Comparison of ENCODE assay signal across 2 cellular contexts in the genomic region with DNA sequence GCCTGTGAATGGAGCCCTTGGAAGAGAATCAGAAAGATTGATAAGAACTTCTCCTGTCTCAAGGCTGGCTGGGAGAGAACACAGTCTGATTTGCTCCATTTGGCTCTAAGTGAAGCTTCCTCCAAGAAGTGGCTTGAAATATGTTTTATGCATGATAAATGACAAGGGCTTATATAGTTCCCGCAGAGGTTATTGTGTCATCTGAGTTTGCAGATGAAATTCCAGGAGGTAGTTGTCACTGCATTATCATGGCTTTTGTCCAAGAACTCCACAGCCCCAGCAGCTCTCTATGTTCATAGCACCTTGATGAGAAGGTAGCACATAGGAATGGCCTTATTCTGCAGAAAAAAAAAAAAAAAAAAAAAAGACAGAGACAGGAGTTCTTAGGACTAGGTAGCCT.
TF ChIP-seq lines count a peak whose summit lies in the region.

No MANE protein-coding gene starts in this region.

TF ChIP-seq in IMR-90, 13 proteins besides CTCF, POLR2A, EP300 and RAD21:
- TF ChIP-seq FOS (IDR thresholded peaks at IDR 0.05; ENCODE audit: low read depth, low read length) (peak; percentile 56; the same call in 1 of the 2 replicates), RCOR1 (IDR thresholded peaks at IDR 0.05; ENCODE audit: insufficient replicate concordance, low read length) (no peak), MAFK (IDR thresholded peaks at IDR 0.05; ENCODE audit: low read depth, low read length) (no peak), CEBPB (IDR thresholded peaks at IDR 0.05; ENCODE audit: low read depth, low read length) (peak; percentile 55; the same call in 1 of the 2 replicates)

TF ChIP-seq in K562, 482 proteins besides CTCF, POLR2A, EP300 and RAD21:
- TF ChIP-seq IRF2 (CRISPR knock-in tag; IDR thresholded peaks at IDR 0.05) (no peak), HDAC6 (IDR thresholded peaks at IDR 0.05; ENCODE audit: low read depth, low read length) (no peak), RNF219 (CRISPR knock-in tag; IDR thresholded peaks at IDR 0.05) (no peak), MCM2 (IDR thresholded peaks at IDR 0.05; ENCODE audit: low read depth) (no peak), CBFA2T3 (IDR thresholded peaks at IDR 0.05) (peak; percentile 36), ZNF57 (CRISPR knock-in tag; IDR thresholded peaks at IDR 0.05) (no peak), GATAD2A (IDR thresholded peaks at IDR 0.05) (no peak), MAFF (IDR thresholded peaks at IDR 0.05; ENCODE audit: low read length) (no peak), ZNF589 (CRISPR knock-in tag; IDR thresholded peaks at IDR 0.05; ENCODE audit: low read depth) (no peak), PTTG1 (tag; IDR thresholded peaks at IDR 0.05; ENCODE audit: low read depth) (no peak), PCBP2 (IDR thresholded peaks at IDR 0.05; ENCODE audit: low read depth, low read length, poor library complexity, severe bottlenecking) (no peak), SRSF3 (IDR thresholded peaks at IDR 0.05; ENCODE audit: insufficient read depth, low read length) (no peak), ZNF143 (CRISPR knock-in tag; IDR thresholded peaks at IDR 0.05) (no peak), TEAD4 (IDR thresholded peaks at IDR 0.05; ENCODE audit: low read length) (peak; percentile 54; the same call in 1 of the 2 replicates), TEAD4 (CRISPR knock-in tag; IDR thresholded peaks at IDR 0.05; ENCODE audit: borderline replicate concordance) (no peak), RNF2 (IDR thresholded peaks at IDR 0.05) (no peak), FOS (IDR thresholded peaks at IDR 0.05; ENCODE audit: extremely low read depth, insufficient read length) (no peak), MEF2A (IDR thresholded peaks at IDR 0.05; ENCODE audit: control insufficient read depth, low read depth, low read length) (no peak), FOSL1 (tag; conservative IDR thresholded peaks at IDR 0.05) (peak; percentile 38), BRF1 (IDR thresholded peaks at IDR 0.05; ENCODE audit: borderline replicate concordance, extremely low read depth, insufficient read length) (no peak), SMAD3 (CRISPR knock-in tag; conservative IDR thresholded peaks at IDR 0.05) (no peak)
- TF ChIP-seq, protein P1, sequence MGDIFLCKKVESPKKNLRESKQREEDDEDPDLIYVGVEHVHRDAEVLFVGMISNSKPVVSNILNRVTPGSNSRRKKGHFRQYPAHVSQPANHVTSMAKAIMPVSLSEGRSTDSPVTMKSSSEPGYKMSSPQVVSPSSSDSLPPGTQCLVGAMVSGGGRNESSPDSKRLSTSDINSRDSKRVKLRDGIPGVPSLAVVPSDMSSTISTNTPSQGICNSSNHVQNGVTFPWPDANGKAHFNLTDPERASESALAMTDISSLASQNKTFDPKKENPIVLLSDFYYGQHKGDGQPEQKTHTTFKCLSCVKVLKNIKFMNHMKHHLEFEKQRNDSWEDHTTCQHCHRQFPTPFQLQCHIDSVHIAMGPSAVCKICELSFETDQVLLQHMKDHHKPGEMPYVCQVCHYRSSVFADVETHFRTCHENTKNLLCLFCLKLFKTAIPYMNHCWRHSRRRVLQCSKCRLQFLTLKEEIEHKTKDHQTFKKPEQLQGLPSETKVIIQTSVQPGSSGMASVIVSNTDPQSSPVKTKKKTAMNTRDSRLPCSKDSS (IDR thresholded peaks at IDR 0.05; ENCODE audit: low read depth, partially characterized antibody), result no peak
- TF ChIP-seq, protein P2, sequence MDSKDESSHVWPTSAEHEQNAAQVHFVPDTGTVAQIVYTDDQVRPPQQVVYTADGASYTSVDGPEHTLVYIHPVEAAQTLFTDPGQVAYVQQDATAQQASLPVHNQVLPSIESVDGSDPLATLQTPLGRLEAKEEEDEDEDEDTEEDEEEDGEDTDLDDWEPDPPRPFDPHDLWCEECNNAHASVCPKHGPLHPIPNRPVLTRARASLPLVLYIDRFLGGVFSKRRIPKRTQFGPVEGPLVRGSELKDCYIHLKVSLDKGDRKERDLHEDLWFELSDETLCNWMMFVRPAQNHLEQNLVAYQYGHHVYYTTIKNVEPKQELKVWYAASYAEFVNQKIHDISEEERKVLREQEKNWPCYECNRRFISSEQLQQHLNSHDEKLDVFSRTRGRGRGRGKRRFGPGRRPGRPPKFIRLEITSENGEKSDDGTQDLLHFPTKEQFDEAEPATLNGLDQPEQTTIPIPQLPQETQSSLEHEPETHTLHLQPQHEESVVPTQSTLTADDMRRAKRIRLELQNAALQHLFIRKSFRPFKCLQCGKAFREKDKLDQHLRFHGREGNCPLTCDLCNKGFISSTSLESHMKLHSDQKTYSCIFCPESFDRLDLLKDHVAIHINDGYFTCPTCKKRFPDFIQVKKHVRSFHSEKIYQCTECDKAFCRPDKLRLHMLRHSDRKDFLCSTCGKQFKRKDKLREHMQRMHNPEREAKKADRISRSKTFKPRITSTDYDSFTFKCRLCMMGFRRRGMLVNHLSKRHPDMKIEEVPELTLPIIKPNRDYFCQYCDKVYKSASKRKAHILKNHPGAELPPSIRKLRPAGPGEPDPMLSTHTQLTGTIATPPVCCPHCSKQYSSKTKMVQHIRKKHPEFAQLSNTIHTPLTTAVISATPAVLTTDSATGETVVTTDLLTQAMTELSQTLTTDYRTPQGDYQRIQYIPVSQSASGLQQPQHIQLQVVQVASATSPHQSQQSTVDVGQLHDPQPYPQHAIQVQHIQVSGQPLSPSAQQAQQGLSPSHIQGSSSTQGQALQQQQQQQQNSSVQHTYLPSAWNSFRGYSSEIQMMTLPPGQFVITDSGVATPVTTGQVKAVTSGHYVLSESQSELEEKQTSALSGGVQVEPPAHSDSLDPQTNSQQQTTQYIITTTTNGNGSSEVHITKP (IDR thresholded peaks at IDR 0.05; ENCODE audit: partially characterized antibody), result no peak
- TF ChIP-seq, protein P3, sequence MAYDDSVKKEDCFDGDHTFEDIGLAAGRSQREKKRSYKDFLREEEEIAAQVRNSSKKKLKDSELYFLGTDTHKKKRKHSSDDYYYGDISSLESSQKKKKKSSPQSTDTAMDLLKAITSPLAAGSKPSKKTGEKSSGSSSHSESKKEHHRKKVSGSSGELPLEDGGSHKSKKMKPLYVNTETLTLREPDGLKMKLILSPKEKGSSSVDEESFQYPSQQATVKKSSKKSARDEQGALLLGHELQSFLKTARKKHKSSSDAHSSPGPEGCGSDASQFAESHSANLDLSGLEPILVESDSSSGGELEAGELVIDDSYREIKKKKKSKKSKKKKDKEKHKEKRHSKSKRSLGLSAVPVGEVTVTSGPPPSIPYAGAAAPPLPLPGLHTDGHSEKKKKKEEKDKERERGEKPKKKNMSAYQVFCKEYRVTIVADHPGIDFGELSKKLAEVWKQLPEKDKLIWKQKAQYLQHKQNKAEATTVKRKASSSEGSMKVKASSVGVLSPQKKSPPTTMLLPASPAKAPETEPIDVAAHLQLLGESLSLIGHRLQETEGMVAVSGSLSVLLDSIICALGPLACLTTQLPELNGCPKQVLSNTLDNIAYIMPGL (CRISPR knock-in tag; IDR thresholded peaks at IDR 0.05), result no peak
- TF ChIP-seq, protein P4, sequence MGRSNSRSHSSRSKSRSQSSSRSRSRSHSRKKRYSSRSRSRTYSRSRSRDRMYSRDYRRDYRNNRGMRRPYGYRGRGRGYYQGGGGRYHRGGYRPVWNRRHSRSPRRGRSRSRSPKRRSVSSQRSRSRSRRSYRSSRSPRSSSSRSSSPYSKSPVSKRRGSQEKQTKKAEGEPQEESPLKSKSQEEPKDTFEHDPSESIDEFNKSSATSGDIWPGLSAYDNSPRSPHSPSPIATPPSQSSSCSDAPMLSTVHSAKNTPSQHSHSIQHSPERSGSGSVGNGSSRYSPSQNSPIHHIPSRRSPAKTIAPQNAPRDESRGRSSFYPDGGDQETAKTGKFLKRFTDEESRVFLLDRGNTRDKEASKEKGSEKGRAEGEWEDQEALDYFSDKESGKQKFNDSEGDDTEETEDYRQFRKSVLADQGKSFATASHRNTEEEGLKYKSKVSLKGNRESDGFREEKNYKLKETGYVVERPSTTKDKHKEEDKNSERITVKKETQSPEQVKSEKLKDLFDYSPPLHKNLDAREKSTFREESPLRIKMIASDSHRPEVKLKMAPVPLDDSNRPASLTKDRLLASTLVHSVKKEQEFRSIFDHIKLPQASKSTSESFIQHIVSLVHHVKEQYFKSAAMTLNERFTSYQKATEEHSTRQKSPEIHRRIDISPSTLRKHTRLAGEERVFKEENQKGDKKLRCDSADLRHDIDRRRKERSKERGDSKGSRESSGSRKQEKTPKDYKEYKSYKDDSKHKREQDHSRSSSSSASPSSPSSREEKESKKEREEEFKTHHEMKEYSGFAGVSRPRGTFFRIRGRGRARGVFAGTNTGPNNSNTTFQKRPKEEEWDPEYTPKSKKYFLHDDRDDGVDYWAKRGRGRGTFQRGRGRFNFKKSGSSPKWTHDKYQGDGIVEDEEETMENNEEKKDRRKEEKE (IDR thresholded peaks at IDR 0.05; ENCODE audit: borderline replicate concordance in 1 of 2, control insufficient read depth in 1 of 2, low read depth in 2 of 2, low read length in 1 of 2), result no peak
